ENCODE assay signal across 34 cellular contexts in genomic region chr3:121508384-121508783, GRCh38. TPM values are rescaled to one million over a fixed set of nuclear protein-coding genes. Genes with fewer than 3 reads are reported as not detected.
"Had no signal": no experiment of that assay in that cellular context is flagged by ENCODE, and none has a peak within 500 bp of the region (broad histone marks: within the 10 kb centered on the region; RNA-seq: fewer than 3 reads in every experiment).

No MANE protein-coding gene starts in this region.

- H3K27ac Mint-ChIP-seq: activated CD4-positive, alpha-beta T cell treated with anti-CD3 and anti-CD28 coated beads for 36 hours; activated CD4-positive, alpha-beta T cell treated with anti-CD3 and anti-CD28 coated beads, Interleukin-2, amount 10 ng/mL, durations not matched to agents 7 days and 5 days; activated CD8-positive, alpha-beta T cell treated with anti-CD3 and anti-CD28 coated beads, Interleukin-2, amount 10 ng/mL, durations not matched to agents 7 days and 5 days; activated naive CD4-positive, alpha-beta T cell treated with anti-CD3 and anti-CD28 coated beads, Interleukin-2, amount 10 ng/mL, durations not matched to agents 7 days and 5 days; activated naive CD8-positive, alpha-beta T cell; activated T-cell treated with anti-CD3 and anti-CD28 coated beads, Interleukin-2, amount 50 U/mL, for 24 hours; IgD-negative memory B cell had no signal

- H3K9me3 Mint-ChIP-seq: activated CD4-positive, alpha-beta T cell treated with anti-CD3 and anti-CD28 coated beads, Interleukin-2, amount 10 ng/mL, durations not matched to agents 7 days and 5 days; activated naive CD4-positive, alpha-beta T cell treated with anti-CD3 and anti-CD28 coated beads, Interleukin-2, amount 10 ng/mL, durations not matched to agents 7 days and 5 days; activated naive CD8-positive, alpha-beta T cell treated with anti-CD3 and anti-CD28 coated beads, Interleukin-2, amount 50 U/mL, for 24 hours; activated T-cell treated with anti-CD3 and anti-CD28 coated beads, Interleukin-2, amount 50 U/mL, for 24 hours had no signal

- ATAC-seq: activated CD4-positive, alpha-beta T cell treated with anti-CD3 and anti-CD28 coated beads for 36 hours; activated CD4-positive, CD25-positive, alpha-beta regulatory T cell treated with anti-CD3 and anti-CD28 coated beads, Interleukin-2, amount 50 U/mL, for 24 hours; activated CD8-positive, alpha-beta T cell treated with anti-CD3 and anti-CD28 coated beads, Interleukin-2, amount 10 ng/mL, durations not matched to agents 7 days and 5 days; activated naive CD8-positive, alpha-beta T cell treated with anti-CD3 and anti-CD28 coated beads, Interleukin-2, amount 50 U/mL, for 24 hours had no signal

- H2AFZ ChIP-seq: PC-9 had no signal

- H3K27ac ChIP-seq: brain microvascular endothelial cell, PC-9, SJCRH30, SK-N-MC had no signal

- H3K4me3 ChIP-seq: MG63, PC-9, SJCRH30, SK-N-MC had no signal

- DNase-seq: activated CD4-positive, alpha-beta T cell treated with anti-CD3 and anti-CD28 coated beads for 36 hours; activated CD4-positive, alpha-beta T cell treated with anti-CD3 and anti-CD28 coated beads, Interleukin-2, amount 10 ng/mL, durations not matched to agents 7 days and 5 days; activated CD4-positive, alpha-beta T cell treated with anti-CD3 and anti-CD28 coated beads, Interleukin-2, amount 50 U/mL, for 48 hours; activated CD8-positive, alpha-beta T cell treated with anti-CD3 and anti-CD28 coated beads, Interleukin-2, amount 10 ng/mL, durations not matched to agents 7 days and 5 days; activated gamma-delta T cell treated with Interleukin-2 at 50 U/mL for 16 hours; activated naive CD4-positive, alpha-beta T cell treated with anti-CD3 and anti-CD28 coated beads, Interleukin-2, amount 10 ng/mL, durations not matched to agents 7 days and 5 days; activated naive CD8-positive, alpha-beta T cell treated with anti-CD3 and anti-CD28 coated beads, Interleukin-2, amount 50 U/mL, for 24 hours; activated T-cell treated with anti-CD3 and anti-CD28 coated beads, Interleukin-2, amount 50 U/mL, for 24 hours; anterior cingulate cortex; brain microvascular endothelial cell; central memory CD4-positive, alpha-beta T cell; Kasumi-1; KBM-7; MG63; NCI-H1048; NCI-H1436 treated with DMSO at 0.1 percent for 48 hours; NCI-H1694 treated with DMSO at 0.1 percent for 48 hours; NCI-H2029; NCI-H345; NCI-H526; NCI-H748 treated with DMSO at 0.1 percent for 48 hours; NK-92 treated with Interleukin-12 subunit alpha and Interleukin-12 subunit beta, amount 100 ng/mL, for 24 hours; PC-9; Right ventricle myocardium superior; SJCRH30; T1000 had no signal

- H3K4me1 ChIP-seq: SJCRH30 had no signal

- H3K9me3 ChIP-seq: MG63, SJCRH30 had no signal

- H3K36me3 Mint-ChIP-seq: activated naive CD8-positive, alpha-beta T cell had no signal

- H3K4me2 ChIP-seq: PC-9 had no signal

- H3K4me1 Mint-ChIP-seq: activated CD4-positive, alpha-beta T cell treated with anti-CD3 and anti-CD28 coated beads, Interleukin-2, amount 10 ng/mL, durations not matched to agents 7 days and 5 days; activated naive CD4-positive, alpha-beta T cell treated with anti-CD3 and anti-CD28 coated beads, Interleukin-2, amount 10 ng/mL, durations not matched to agents 7 days and 5 days; activated naive CD8-positive, alpha-beta T cell treated with anti-CD3 and anti-CD28 coated beads, Interleukin-2, amount 50 U/mL, for 24 hours had no signal

- H3K27me3 ChIP-seq: brain microvascular endothelial cell, MG63, SJCRH30 had no signal

- H3K36me3 ChIP-seq: brain microvascular endothelial cell had no signal

- H3K4me3 Mint-ChIP-seq: activated CD4-positive, alpha-beta T cell treated with anti-CD3 and anti-CD28 coated beads for 36 hours; activated CD4-positive, alpha-beta T cell treated with anti-CD3 and anti-CD28 coated beads, Interleukin-2, amount 10 ng/mL, durations not matched to agents 7 days and 5 days; activated CD8-positive, alpha-beta T cell treated with anti-CD3 and anti-CD28 coated beads, Interleukin-2, amount 10 ng/mL, durations not matched to agents 7 days and 5 days; activated naive CD4-positive, alpha-beta T cell treated with anti-CD3 and anti-CD28 coated beads, Interleukin-2, amount 10 ng/mL, durations not matched to agents 7 days and 5 days; activated naive CD8-positive, alpha-beta T cell; activated naive CD8-positive, alpha-beta T cell treated with anti-CD3 and anti-CD28 coated beads, Interleukin-2, amount 50 U/mL, for 24 hours; activated T-cell treated with anti-CD3 and anti-CD28 coated beads, Interleukin-2, amount 50 U/mL, for 24 hours; IgD-negative memory B cell had no signal

- H3K27me3 Mint-ChIP-seq: activated CD4-positive, alpha-beta T cell treated with anti-CD3 and anti-CD28 coated beads for 36 hours; activated CD4-positive, alpha-beta T cell treated with anti-CD3 and anti-CD28 coated beads, Interleukin-2, amount 10 ng/mL, durations not matched to agents 7 days and 5 days; activated naive CD4-positive, alpha-beta T cell treated with anti-CD3 and anti-CD28 coated beads, Interleukin-2, amount 10 ng/mL, durations not matched to agents 7 days and 5 days; activated naive CD8-positive, alpha-beta T cell; activated naive CD8-positive, alpha-beta T cell treated with anti-CD3 and anti-CD28 coated beads, Interleukin-2, amount 50 U/mL, for 24 hours; activated T-cell treated with anti-CD3 and anti-CD28 coated beads, Interleukin-2, amount 50 U/mL, for 24 hours; IgD-negative memory B cell had no signal

RNA-seq across cellular contexts. Expression of gene POLQ, which starts 37.4 kb away (rescaled TPM):
- polyA plus RNA-seq: IgD-negative memory B cell had no signal

RNA-seq across cellular contexts. Expression of gene ARGFX, which starts 59.4 kb away (rescaled TPM):
- total RNA-seq: activated CD4-positive, alpha-beta T cell treated with anti-CD3 and anti-CD28 coated beads for 36 hours; activated CD4-positive, alpha-beta T cell treated with anti-CD3 and anti-CD28 coated beads, Interleukin-2, amount 10 ng/mL, durations not matched to agents 7 days and 5 days; activated CD8-positive, alpha-beta T cell treated with anti-CD3 and anti-CD28 coated beads, Interleukin-2, amount 10 ng/mL, durations not matched to agents 7 days and 5 days; NCI-H460; OCI-LY7; PC-9; Right ventricle myocardium superior; T-helper 1 cell treated with Interleukin-12 subunit alpha and Interleukin-12 subunit beta and Interleukin-4 antibody, amounts not matched to agents 30 ng/mL and 1 ng/mL, for 36 hours; T-helper 2 cell treated with Interferon-gamma antibody and Interleukin-4, amounts not matched to agents 100 ng/mL and 5 ng/mL, for 36 hours had no signal
- polyA plus RNA-seq: IgD-negative memory B cell had no signal
